ENCODE assay signal across 8 cellular contexts in the genomic region with DNA sequence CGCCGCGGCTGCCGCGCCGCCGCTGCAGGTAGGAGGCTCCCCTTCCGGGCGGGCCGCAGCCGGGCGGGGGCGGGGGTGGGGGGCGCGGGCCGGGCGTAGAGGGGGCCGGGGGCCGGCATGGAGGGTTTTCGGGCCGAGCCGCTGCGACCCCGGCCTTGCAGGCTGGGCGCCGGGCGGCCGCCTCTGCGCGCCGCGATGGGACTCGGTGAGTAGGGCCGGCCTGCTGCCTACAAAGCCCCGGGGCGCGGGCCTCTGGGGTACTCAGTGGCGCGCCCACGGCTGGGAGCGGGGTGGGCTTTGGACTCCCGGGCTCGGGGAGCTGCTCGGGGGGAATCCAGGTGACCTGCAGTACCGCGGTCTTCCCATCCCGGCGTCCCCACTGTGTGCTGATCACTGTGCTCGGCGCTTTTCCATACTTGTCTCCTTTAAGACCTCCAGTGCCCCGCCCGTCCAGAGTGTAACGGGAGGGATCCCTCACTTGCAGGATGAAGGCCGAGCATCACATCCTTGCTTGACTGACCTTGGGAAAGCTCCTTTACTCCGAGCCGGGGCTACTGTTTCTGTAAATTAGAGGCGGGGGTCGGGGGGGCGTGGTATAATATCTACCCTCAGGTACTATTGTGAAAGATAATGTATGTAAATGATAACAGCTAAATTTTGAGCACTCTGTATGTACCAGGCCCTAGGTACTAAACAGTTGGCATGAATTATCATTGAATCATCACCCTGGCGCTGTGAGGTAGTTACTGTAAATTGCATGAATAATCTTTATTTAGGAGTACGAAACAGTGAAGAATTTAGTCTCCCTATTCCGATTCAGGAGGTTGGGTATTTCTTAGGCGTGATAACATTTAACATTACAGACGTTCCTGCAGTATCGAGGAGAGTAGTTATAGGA. TPM values are rescaled to one million over a fixed set of nuclear protein-coding genes. Genes with fewer than 3 reads are reported as not detected.
DNase-seq lines count a peak whose midpoint lies in the region; ATAC-seq and TF ChIP-seq lines count a peak whose summit lies in the region.

No MANE protein-coding gene starts in this region.

- no peak for TF ChIP-seq POLR2A in transverse colon (IDR thresholded peaks at IDR 0.05)

- DNase-seq in activated T-cell treated with anti-CD3 and anti-CD28 coated beads for 24 hours (ENCODE audit: low read depth) = peak; percentile 11
- DNase-seq in activated T-cell treated with anti-CD3 and anti-CD28 coated beads for 4 hours = no peak
- peak; percentile 20 for DNase-seq in NCI-H2227 treated with DMSO at 0.1 percent for 48 hours (lab: John Stamatoyannopoulos, UW)
- DNase-seq in activated T-cell treated with anti-CD3 and anti-CD28 coated beads, Interleukin-2, amount 50 U/mL, for 24 hours = peak; percentile 77
- peak; percentile 71 for DNase-seq in fibroblast of peridontal ligament (ENCODE audit: extremely low read depth)
- DNase-seq in naive thymus-derived CD4-positive, alpha-beta T cell = peak in 5 of 9 donors; percentile 5 to 53 (median 28)
- peak; percentile 57 for DNase-seq in transverse colon

- ATAC-seq in HG02938 (IDR thresholded peaks at IDR 0.05; ENCODE audit: unreplicated experiment) = peak; percentile 65
- ATAC-seq in naive thymus-derived CD4-positive, alpha-beta T cell = peak; percentile 55

- CTCF ChIA-PET in naive thymus-derived CD4-positive, alpha-beta T cell (lab: Charles Lee) = interaction anchor here (0.7 kb wide), 1 partner anchor 16 kb away, joined by 3 read pairs; no protein-coding TSS in a partner anchor

- peaks cover 4% of the 10 kb centered on the region for H3K36me3 Mint-ChIP-seq in activated T-cell treated with anti-CD3 and anti-CD28 coated beads, Interleukin-2, amount 50 U/mL, for 24 hours (ENCODE audit: low read depth)
- peaks cover 0 to 4% (median 0%) of the 10 kb centered on the region in 5 donors for H3K36me3 Mint-ChIP-seq in naive thymus-derived CD4-positive, alpha-beta T cell

- no peaks in the 10 kb centered on the region for H3K27me3 ChIP-seq in naive thymus-derived CD4-positive, alpha-beta T cell (ENCODE audit: control insufficient read depth in 2 of 2, insufficient read depth in 2 of 2, low read length in 2 of 2)
- no peaks in the 10 kb centered on the region for H3K27me3 ChIP-seq in transverse colon

- no peaks in the 10 kb centered on the region for H3K27me3 Mint-ChIP-seq in activated T-cell treated with anti-CD3 and anti-CD28 coated beads, Interleukin-2, amount 50 U/mL, for 24 hours
- peaks cover 0 to 11% (median 0%) of the 10 kb centered on the region in 5 donors for H3K27me3 Mint-ChIP-seq in naive thymus-derived CD4-positive, alpha-beta T cell

- TF ChIP-seq EP300 in transverse colon (IDR thresholded peaks at IDR 0.05; ENCODE audit: low read depth) = no peak

- peaks cover 7 to 8% of the 10 kb centered on the region in 2 donors for H3K4me1 ChIP-seq in naive thymus-derived CD4-positive, alpha-beta T cell (ENCODE audit: control insufficient read depth in 2 of 2, insufficient read depth in 2 of 2, low read length in 2 of 2)
- peaks cover 4 to 26% (median 20%) of the 10 kb centered on the region in 4 donors for H3K4me1 ChIP-seq in transverse colon

- no peaks in the 10 kb centered on the region for H3K9me3 ChIP-seq in naive thymus-derived CD4-positive, alpha-beta T cell (ENCODE audit: control insufficient read depth in 2 of 3, low read length in 3 of 3)
- H3K9me3 ChIP-seq in transverse colon = no peaks in the 10 kb centered on the region

- WGBS in transverse colon (ENCODE audit: low coverage in 1 of 2), 2 donors = 13 to 14% methylated on average over 8 to 28 of the region's 65 CpGs

- H3K4me1 Mint-ChIP-seq in activated T-cell treated with anti-CD3 and anti-CD28 coated beads, Interleukin-2, amount 50 U/mL, for 24 hours (ENCODE audit: low read depth) = peaks cover 34% of the 10 kb centered on the region
- H3K4me1 Mint-ChIP-seq in naive thymus-derived CD4-positive, alpha-beta T cell = peaks cover 22 to 49% (median 45%) of the 10 kb centered on the region in 7 donors

- no peaks in the 10 kb centered on the region for H3K36me3 ChIP-seq in naive thymus-derived CD4-positive, alpha-beta T cell (ENCODE audit: control insufficient read depth in 2 of 3, insufficient read depth in 3 of 3, low read length in 3 of 3)
- no peaks in the 10 kb centered on the region for H3K36me3 ChIP-seq in transverse colon

- H3K9me3 Mint-ChIP-seq in activated T-cell treated with anti-CD3 and anti-CD28 coated beads, Interleukin-2, amount 50 U/mL, for 24 hours = no peaks in the 10 kb centered on the region
- H3K9me3 Mint-ChIP-seq in naive thymus-derived CD4-positive, alpha-beta T cell = peaks cover 0 to 2% (median 0%) of the 10 kb centered on the region in 11 donors

- TF ChIP-seq CTCF in transverse colon (IDR thresholded peaks at IDR 0.05) = no peak

- intact Hi-C loops in naive thymus-derived CD4-positive, alpha-beta T cell (cut with micrococcal nuclease) = loop anchor here (1.0 to 5.0 kb wide), 7 partner anchors 16 to 1205 kb away; partner anchors contain the start of genes ALG2 (in 1 of the 2), MRPL50 (in 1 of the 2), NR4A3 (in 1 of the 2) and SEC61B (in 1 of the 2)
- intact Hi-C loops in transverse colon (cut with DNase I; ENCODE audit: low total_unique reads) = no loop called here

- in situ Hi-C loops in transverse colon (cut with MboI; ENCODE audit: low pct_ligation_motif_present in 1 of 4, low pct_unique_long_range_greater_than_20kb in 1 of 4, low sequenced_read_pairs in 3 of 4) = no loop called here

- H3K27ac Mint-ChIP-seq in activated T-cell treated with anti-CD3 and anti-CD28 coated beads, Interleukin-2, amount 50 U/mL, for 24 hours = peak overlapping the region; percentile 67
- H3K27ac Mint-ChIP-seq in naive thymus-derived CD4-positive, alpha-beta T cell = peak overlapping the region; percentile 36 to 91 (median 69)

- peak overlapping the region; percentile 80 for H3K4me3 Mint-ChIP-seq in activated T-cell treated with anti-CD3 and anti-CD28 coated beads, Interleukin-2, amount 50 U/mL, for 24 hours
- H3K4me3 Mint-ChIP-seq in naive thymus-derived CD4-positive, alpha-beta T cell = peak overlapping the region; percentile 72 to 86 (median 82)

- peak overlapping the region; percentile 58 for H3K27ac ChIP-seq in naive thymus-derived CD4-positive, alpha-beta T cell (ENCODE audit: low read depth, low read length)
- peak overlapping the region; percentile 88 to 93 (median 92) for H3K27ac ChIP-seq in transverse colon

- POLR2A ChIA-PET in naive thymus-derived CD4-positive, alpha-beta T cell (lab: Charles Lee) = interaction anchor here (0.7 to 1.9 kb wide), 3 partner anchors 17 to 84 kb away, joined by 3 to 7 read pairs (median 4); partner anchors contain the start of gene TEX10

- peak overlapping the region; percentile 73 for H3K4me3 ChIP-seq in naive thymus-derived CD4-positive, alpha-beta T cell (ENCODE audit: low read length)
- H3K4me3 ChIP-seq in transverse colon = peak overlapping the region; percentile 90 to 94 (median 92)

RNA-seq across cellular contexts. Expression of gene MSANTD3, which starts 0.7 kb away (rescaled TPM):
- 10 to 100 TPM in 3 of 5 experiments, 1 to 10 TPM in 2; 6.8 to 13.4 (median 12.0) TPM for total RNA-seq in naive thymus-derived CD4-positive, alpha-beta T cell
- 1 to 10 TPM; 3.5 to 4.1 TPM for polyA plus RNA-seq in naive thymus-derived CD4-positive, alpha-beta T cell
- 10 to 100 TPM in 2 of 4 donors, 1 to 10 TPM in 2; 7.1 to 26.3 (median 10.5) TPM for total RNA-seq in transverse colon

RNA-seq across cellular contexts. Expression of gene TMEFF1, which starts 45.3 kb away (rescaled TPM):
- total RNA-seq in naive thymus-derived CD4-positive, alpha-beta T cell = under 1 TPM in 2 of 5 experiments, not detected in 3; 0.27 to 0.56 TPM
- not detected for polyA plus RNA-seq in naive thymus-derived CD4-positive, alpha-beta T cell
- not detected for total RNA-seq in transverse colon
